In the genomic region with DNA sequence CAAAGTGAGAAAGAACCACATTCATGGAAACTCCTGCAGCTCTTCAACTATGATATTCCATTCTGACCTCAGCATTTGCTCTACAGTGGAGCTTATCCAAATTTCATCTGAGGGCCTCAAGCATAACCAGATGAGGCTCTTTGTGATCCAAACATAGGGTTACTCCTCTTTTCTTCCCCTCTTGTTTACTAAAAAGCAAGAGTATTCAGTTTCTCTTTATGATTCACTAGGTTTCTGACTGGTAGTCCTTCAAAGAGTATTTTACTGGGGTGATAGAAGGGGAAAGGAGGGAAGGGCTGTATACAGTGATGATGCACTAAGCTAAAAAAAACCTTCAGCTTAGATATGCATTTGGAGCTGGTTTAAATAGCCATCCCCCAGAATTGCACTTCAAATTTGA, we compare ENCODE assay signal across 17 cellular contexts.
DNase-seq lines count a peak whose midpoint lies in the region; ATAC-seq and TF ChIP-seq lines count a peak whose summit lies in the region.
"Had no signal": no experiment of that assay in that cellular context is flagged by ENCODE, and none has a peak within 500 bp of the region (broad histone marks: within the 10 kb centered on the region; RNA-seq: fewer than 3 reads in every experiment).

No MANE protein-coding gene starts in this region.

- H3K27ac ChIP-seq in DND-41 (ENCODE audit: low read length): no peak overlapping the region; the same call in 1 of the 2 replicates
- H3K27ac ChIP-seq: BLaER1 had no signal

- no peaks in the 10 kb centered on the region for H3K79me2 ChIP-seq in DND-41 (ENCODE audit: insufficient read depth, low read length)

- H2AFZ ChIP-seq in DND-41 (ENCODE audit: low read depth, low read length): no peak overlapping the region

- no peaks in the 10 kb centered on the region for H4K20me1 ChIP-seq in DND-41 (ENCODE audit: insufficient read depth, low read length)
- H4K20me1 ChIP-seq: BLaER1 had no signal

- H3K9me3 Mint-ChIP-seq in activated T-helper 1 cell treated with anti-CD3 and anti-CD28 coated beads, Interleukin-12 subunit alpha, Interleukin-12 subunit beta, Interleukin-2, Interleukin-4 antibody, amounts not matched to agents 30 ng/mL and 10 ng/mL and 1 ng/mL, durations not matched to agents 14 hours and 24 hours and 36 hours: peaks cover 17% of the 10 kb centered on the region
- H3K9me3 Mint-ChIP-seq: CD8-positive, alpha-beta memory T cell had no signal

- H3K36me3 Mint-ChIP-seq in activated T-helper 1 cell treated with anti-CD3 and anti-CD28 coated beads, Interleukin-12 subunit alpha, Interleukin-12 subunit beta, Interleukin-2, Interleukin-4 antibody, amounts not matched to agents 30 ng/mL and 10 ng/mL and 1 ng/mL, durations not matched to agents 14 hours and 24 hours and 36 hours (ENCODE audit: low read depth): peaks cover 8% of the 10 kb centered on the region

- no peak overlapping the region for H3K4me2 ChIP-seq in DND-41 (ENCODE audit: insufficient read depth, low read length)
- H3K4me2 ChIP-seq: BLaER1 had no signal

- H3K36me3 ChIP-seq in DND-41 (ENCODE audit: insufficient read depth, low read length) (no peaks in the 10 kb centered on the region), HAP-1 (replicated peaks) (no peaks in the 10 kb centered on the region)
- H3K36me3 ChIP-seq: BLaER1 had no signal

- H3K9me3 ChIP-seq in DND-41 (ENCODE audit: insufficient read depth, low read length, severe bottlenecking) (peaks cover 6% of the 10 kb centered on the region), HAP-1 (no peaks in the 10 kb centered on the region)
- H3K9me3 ChIP-seq: BLaER1 had no signal

- H3K9ac ChIP-seq in DND-41 (ENCODE audit: low read depth, low read length): no peak overlapping the region
- H3K9ac ChIP-seq: BLaER1 had no signal

- H3K4me3 ChIP-seq in DND-41 (ENCODE audit: low read depth in 1 of 2, low read length in 2 of 2): no peak overlapping the region
- H3K4me3 ChIP-seq in fibroblast of the aortic adventitia (ENCODE audit: low read depth, low read length): no peak overlapping the region
- H3K4me3 ChIP-seq in HAP-1: no peak overlapping the region
- H3K4me3 ChIP-seq: BLaER1 had no signal

- H3K27me3 ChIP-seq in DND-41 (ENCODE audit: insufficient read depth, low read length, poor library complexity) (no peaks in the 10 kb centered on the region), HAP-1 (ENCODE audit: low read depth) (no peaks in the 10 kb centered on the region)
- H3K27me3 ChIP-seq: BLaER1 had no signal

- peak; percentile 53 to 63 for ATAC-seq in activated CD4-positive, CD25-positive, alpha-beta regulatory T cell treated with anti-CD3 and anti-CD28 coated beads, Interleukin-2, amount 50 U/mL, for 24 hours
- peak; percentile 44; the same call in 2 of the 3 replicates for ATAC-seq in DND-41 (ENCODE audit: insufficient read depth, low read depth)
- ATAC-seq: Panc1, Right ventricle myocardium inferior had no signal

- intact Hi-C loops in activated T-helper 1 cell treated with anti-CD3 and anti-CD28 coated beads, Interleukin-12 subunit alpha, Interleukin-12 subunit beta, Interleukin-2, Interleukin-4 antibody, amounts not matched to agents 30 ng/mL and 10 ng/mL and 1 ng/mL, durations not matched to agents 14 hours and 24 hours and 36 hours (cut with micrococcal nuclease): loop anchor here (1.0 to 5.0 kb wide), 6 partner anchors 17 to 242 kb away; a partner anchor contains a TSS

- in situ Hi-C loops in HAP-1 (cut with MboI; ENCODE audit: low sequenced_read_pairs): no loop called here

- no peak overlapping the region for H3K4me3 Mint-ChIP-seq in activated T-helper 1 cell treated with anti-CD3 and anti-CD28 coated beads, Interleukin-12 subunit alpha, Interleukin-12 subunit beta, Interleukin-2, Interleukin-4 antibody, amounts not matched to agents 30 ng/mL and 10 ng/mL and 1 ng/mL, durations not matched to agents 14 hours and 24 hours and 36 hours
- H3K4me3 Mint-ChIP-seq: CD8-positive, alpha-beta memory T cell had no signal

- H3K4me1 ChIP-seq in DND-41 (ENCODE audit: insufficient read depth, low read length) (peaks cover 31% of the 10 kb centered on the region), HAP-1 (no peaks in the 10 kb centered on the region)
- H3K4me1 ChIP-seq: BLaER1 had no signal

- peak overlapping the region; percentile 49 for H3K27ac Mint-ChIP-seq in activated T-helper 1 cell treated with anti-CD3 and anti-CD28 coated beads, Interleukin-12 subunit alpha, Interleukin-12 subunit beta, Interleukin-2, Interleukin-4 antibody, amounts not matched to agents 30 ng/mL and 10 ng/mL and 1 ng/mL, durations not matched to agents 14 hours and 24 hours and 36 hours
- H3K27ac Mint-ChIP-seq: CD8-positive, alpha-beta memory T cell had no signal

- TF ChIP-seq CTCF in DND-41 (IDR thresholded peaks at IDR 0.05; ENCODE audit: borderline replicate concordance, extremely low read depth, low read length, poor library complexity, severe bottlenecking) (no peak), fibroblast of the aortic adventitia (IDR thresholded peaks at IDR 0.05; ENCODE audit: insufficient read depth, low read length) (no peak)

- no peak for DNase-seq in activated CD4-positive, CD25-positive, alpha-beta regulatory T cell treated with anti-CD3 and anti-CD28 coated beads, Interleukin-2, amount 50 U/mL, for 72 hours
- no peak for DNase-seq in DND-41
- no peak for DNase-seq in activated T-helper 1 cell treated with anti-CD3 and anti-CD28 coated beads, Interleukin-12 subunit alpha, Interleukin-12 subunit beta, Interleukin-2, Interleukin-4 antibody, amounts not matched to agents 30 ng/mL and 10 ng/mL and 1 ng/mL, durations not matched to agents 14 hours and 24 hours and 36 hours (ENCODE audit: low spot score)
- DNase-seq in fibroblast of the aortic adventitia (ENCODE audit: low read depth): peak; percentile 8
- DNase-seq in NCI-H2196 treated with DMSO at 0.1 percent for 48 hours (lab: John Stamatoyannopoulos, UW; ENCODE audit: unreplicated experiment): no peak
- DNase-seq in NCI-H1048 (lab: John Stamatoyannopoulos, UW): no peak
- DNase-seq in HAP-1 (ENCODE audit: low spot score in 2 of 2): no peak
- DNase-seq: 8988T; CD8-positive, alpha-beta memory T cell; KBM-7; NCI-H1105; NCI-H1694 treated with DMSO at 0.1 percent for 48 hours; NCI-H2171 had no signal

- H3K4me1 Mint-ChIP-seq in activated T-helper 1 cell treated with anti-CD3 and anti-CD28 coated beads, Interleukin-12 subunit alpha, Interleukin-12 subunit beta, Interleukin-2, Interleukin-4 antibody, amounts not matched to agents 30 ng/mL and 10 ng/mL and 1 ng/mL, durations not matched to agents 14 hours and 24 hours and 36 hours (ENCODE audit: low read depth): peaks cover 34% of the 10 kb centered on the region
- H3K4me1 Mint-ChIP-seq: CD8-positive, alpha-beta memory T cell had no signal

- no peaks in the 10 kb centered on the region for H3K27me3 Mint-ChIP-seq in activated T-helper 1 cell treated with anti-CD3 and anti-CD28 coated beads, Interleukin-12 subunit alpha, Interleukin-12 subunit beta, Interleukin-2, Interleukin-4 antibody, amounts not matched to agents 30 ng/mL and 10 ng/mL and 1 ng/mL, durations not matched to agents 14 hours and 24 hours and 36 hours (ENCODE audit: insufficient read depth)
